18 cellular contexts compared by ENCODE assay signal in genomic region chr13:24008679-24009078, GRCh38.
DNase-seq lines count a peak whose midpoint lies in the region; ATAC-seq and TF ChIP-seq lines count a peak whose summit lies in the region.
"Had no signal": no experiment of that assay in that cellular context is flagged by ENCODE, and none has a peak within 500 bp of the region (broad histone marks: within the 10 kb centered on the region; RNA-seq: fewer than 3 reads in every experiment).

No MANE protein-coding gene starts in this region.

- H3K4me1 Mint-ChIP-seq in activated naive CD4-positive, alpha-beta T cell treated with anti-CD3 and anti-CD28 coated beads, Interleukin-2, amount 10 ng/mL, durations not matched to agents 7 days and 5 days, result no peaks in the 10 kb centered on the region

- no peak overlapping the region for H2AFZ ChIP-seq in mesenchymal stem cell (ENCODE audit: low read depth, low read length)

- no peak overlapping the region for H3K4me3 Mint-ChIP-seq in activated naive CD4-positive, alpha-beta T cell treated with anti-CD3 and anti-CD28 coated beads, Interleukin-2, amount 10 ng/mL, durations not matched to agents 7 days and 5 days

- H2BK120ac ChIP-seq in mesenchymal stem cell (ENCODE audit: low read depth, low read length), result no peak overlapping the region

- CTCF ChIA-PET in activated naive CD4-positive, alpha-beta T cell treated with anti-CD3 and anti-CD28 coated beads, Interleukin-2, amount 10 ng/mL, durations not matched to agents 7 days and 5 days (lab: Charles Lee), result interaction anchor here (0.7 to 1.4 kb wide), 3 partner anchors 9 to 19 kb away, joined by 3 to 6 read pairs (median 5); no protein-coding TSS in a partner anchor

- no peak overlapping the region for H4K91ac ChIP-seq in mesenchymal stem cell (ENCODE audit: low read length)

- no peak for ATAC-seq in HG02970 (IDR thresholded peaks at IDR 0.05; ENCODE audit: low FRiP score, unreplicated experiment)
- ATAC-seq: A549 had no signal

- H4K8ac ChIP-seq in mesenchymal stem cell (ENCODE audit: low read length), result peak overlapping the region; percentile 3

- H3K9me3 ChIP-seq in MG63 (no peaks in the 10 kb centered on the region), mesenchymal stem cell (ENCODE audit: control insufficient read depth, low read length) (no peaks in the 10 kb centered on the region)
- H3K9me3 ChIP-seq: A549 had no signal

- WGBS in mesenchymal stem cell, result 94% methylated on average over 3 of the region's 3 CpGs

- DNase-seq in EH (ENCODE audit: low read depth) (peak; percentile 34), MG63 (peak; percentile 28), fibroblast of mammary gland (ENCODE audit: low read depth) (peak; percentile 49), mesenchymal stem cell (no peak), NCI-H510A treated with DMSO at 0.1 percent for 48 hours (lab: John Stamatoyannopoulos, UW) (no peak), H7 (no peak)
- DNase-seq in activated naive CD4-positive, alpha-beta T cell treated with anti-CD3 and anti-CD28 coated beads, Interleukin-2, amount 10 ng/mL, durations not matched to agents 7 days and 5 days, result no peak
- DNase-seq: AML-193; Calu3; GDM1; NCI-H1436 treated with DMSO at 0.1 percent for 48 hours; NCI-H2081 treated with DMSO at 0.1 percent for 48 hours; NCI-H345; NCI-H69; NK-92 treated with Interleukin-12 subunit alpha and Interleukin-12 subunit beta, amount 100 ng/mL, for 24 hours had no signal

- no peak overlapping the region for H2BK5ac ChIP-seq in mesenchymal stem cell (ENCODE audit: low read depth, low read length, poor library complexity, severe bottlenecking)

- no peak overlapping the region for H3K4me3 ChIP-seq in MG63
- no peak overlapping the region for H3K4me3 ChIP-seq in fibroblast of mammary gland (ENCODE audit: control insufficient read depth, low read depth, low read length)
- no peak overlapping the region for H3K4me3 ChIP-seq in mesenchymal stem cell (ENCODE audit: insufficient read depth in 1 of 2, low read depth in 1 of 2, low read length in 2 of 2)
- H3K4me3 ChIP-seq in H7 (ENCODE audit: insufficient read depth, low read depth, low read length), result no peak overlapping the region
- H3K4me3 ChIP-seq: A549, SK-N-MC had no signal

- peak overlapping the region in 1 of 2 experiments; percentile 51 for H3K14ac ChIP-seq in mesenchymal stem cell (ENCODE audit: low read length in 2 of 2)

- peaks cover 26% of the 10 kb centered on the region for H3K27me3 Mint-ChIP-seq in activated naive CD4-positive, alpha-beta T cell treated with anti-CD3 and anti-CD28 coated beads, Interleukin-2, amount 10 ng/mL, durations not matched to agents 7 days and 5 days

- H3K18ac ChIP-seq in mesenchymal stem cell (ENCODE audit: low read depth in 1 of 2, low read length in 2 of 2), result no peak overlapping the region

- no peak overlapping the region for H3K4ac ChIP-seq in mesenchymal stem cell (ENCODE audit: low read depth in 1 of 2, low read length in 2 of 2)

- H3K27ac Mint-ChIP-seq in activated naive CD4-positive, alpha-beta T cell treated with anti-CD3 and anti-CD28 coated beads, Interleukin-2, amount 10 ng/mL, durations not matched to agents 7 days and 5 days, result no peak overlapping the region

- H3K23ac ChIP-seq in mesenchymal stem cell (ENCODE audit: low read length in 2 of 2), result no peak overlapping the region

- no peak overlapping the region for H3K9ac ChIP-seq in mesenchymal stem cell (ENCODE audit: low read length)

- H3K36me3 Mint-ChIP-seq in activated naive CD4-positive, alpha-beta T cell treated with anti-CD3 and anti-CD28 coated beads, Interleukin-2, amount 10 ng/mL, durations not matched to agents 7 days and 5 days, result no peaks in the 10 kb centered on the region

- H3K79me1 ChIP-seq in mesenchymal stem cell (replicated peaks; ENCODE audit: low read length, poor library complexity, severe bottlenecking), result no peaks in the 10 kb centered on the region

- H2AK5ac ChIP-seq in mesenchymal stem cell (ENCODE audit: low read length, severe bottlenecking), result no peak overlapping the region

- no peak for TF ChIP-seq CTCF in fibroblast of mammary gland (conservative IDR thresholded peaks at IDR 0.05; ENCODE audit: control insufficient read depth, insufficient read depth, low read depth, low read length)

- H3K36me3 ChIP-seq in MG63 (no peaks in the 10 kb centered on the region), mesenchymal stem cell (ENCODE audit: control insufficient read depth in 1 of 2, insufficient read depth in 2 of 2, low read depth in 1 of 2, low read length in 2 of 2) (peaks cover 0 to 3% of the 10 kb centered on the region in 2 experiments), H7 (replicated peaks; ENCODE audit: control insufficient read depth, insufficient read depth, low read length) (no peaks in the 10 kb centered on the region)

- H2BK15ac ChIP-seq in mesenchymal stem cell (ENCODE audit: low read depth, poor library complexity, severe bottlenecking), result no peak overlapping the region

- 0 out of 2 replicates have a peak, but pooled peaks cover 5% of the 10 kb centered on the region for H3K27me3 ChIP-seq in MG63
- H3K27me3 ChIP-seq in mesenchymal stem cell (ENCODE audit: control insufficient read depth in 1 of 2, insufficient read depth in 1 of 2, low read length in 2 of 2), result peaks cover 0 to 6% of the 10 kb centered on the region in 2 experiments
- no peaks in the 10 kb centered on the region; the same call in 1 of the 2 replicates for H3K27me3 ChIP-seq in H7 (ENCODE audit: control insufficient read depth, insufficient read depth, low read length)

- no peak overlapping the region for H3K4me2 ChIP-seq in mesenchymal stem cell (ENCODE audit: low read length, poor library complexity, severe bottlenecking)
- H3K4me2 ChIP-seq: A549 had no signal

- no peak overlapping the region for H2BK12ac ChIP-seq in mesenchymal stem cell (ENCODE audit: low read length in 2 of 2)

- H3K27ac ChIP-seq in mesenchymal stem cell (ENCODE audit: low read length, poor library complexity, severe bottlenecking), result no peak overlapping the region
- H3K27ac ChIP-seq: A549, SK-N-MC had no signal

- H3K4me1 ChIP-seq in mesenchymal stem cell (ENCODE audit: control insufficient read depth, insufficient read depth, low read depth, low read length), result peaks cover 25% of the 10 kb centered on the region

- H3K9me3 Mint-ChIP-seq in activated naive CD4-positive, alpha-beta T cell treated with anti-CD3 and anti-CD28 coated beads, Interleukin-2, amount 10 ng/mL, durations not matched to agents 7 days and 5 days, result no peaks in the 10 kb centered on the region

Comparison
In these comparisons a context has a peak if more than half of its experiments do, and no peak if none do; other contexts are left out.
1. DNase-seq: peak in EH (single experiment), MG63 (single experiment) and fibroblast of mammary gland (single experiment); none in mesenchymal stem cell (single experiment), activated naive CD4-positive, alpha-beta T cell treated with anti-CD3 and anti-CD28 coated beads, Interleukin-2, amount 10 ng/mL, durations not matched to agents 7 days and 5 days (single experiment), NCI-H510A treated with DMSO at 0.1 percent for 48 hours (single experiment) and H7 (single experiment).